In genomic region chr1:26552720-26553119, GRCh38 we compare ENCODE assay signal across 30 cellular contexts.
"Had no signal": no experiment of that assay in that cellular context is flagged by ENCODE, and none has a peak within 500 bp of the region (broad histone marks: within the 10 kb centered on the region; RNA-seq: fewer than 3 reads in every experiment).

No MANE protein-coding gene starts in this region.

- DNase-seq: activated CD4-positive, CD25-positive, alpha-beta regulatory T cell treated with anti-CD3 and anti-CD28 coated beads, Interleukin-2, amount 50 U/mL, for 72 hours; activated effector memory CD4-positive, alpha-beta T cell treated with anti-CD3 and anti-CD28 coated beads, Interleukin-2, amount 50 U/mL, for 16 hours; activated naive CD4-positive, alpha-beta T cell treated with anti-CD3 and anti-CD28 coated beads for 36 hours; activated naive CD8-positive, alpha-beta T cell treated with anti-CD3 and anti-CD28 coated beads, Interleukin-2, amount 10 ng/mL, durations not matched to agents 7 days and 5 days; activated T-cell treated with anti-CD3 and anti-CD28 coated beads for 4 hours; activated T-cell treated with anti-CD3 and anti-CD28 coated beads, Interleukin-2, amount 50 U/mL, for 72 hours; amniotic stem cell; central memory CD4-positive, alpha-beta T cell; effector CD4-positive, alpha-beta T cell; esophagus squamous epithelium; foreskin melanocyte; heart right ventricle; kidney glomerular epithelial cell; left lung; mesendoderm; ovary; right lobe of liver; stimulated activated CD4-positive, alpha-beta T cell treated with anti-CD3 and anti-CD28 coated beads, Interleukin-2, amount 100 ng/mL, for 48 hours; T-helper 17 cell; T1000; uterus; WERI-Rb-1 had no signal

- H3K4me3 ChIP-seq: esophagus squamous epithelium, heart right ventricle, left lung, lung, ovary, right lobe of liver, uterus had no signal

- H3K36me3 Mint-ChIP-seq: type B pancreatic cell had no signal

- H3K27me3 ChIP-seq: esophagus squamous epithelium, heart right ventricle, left lung, ovary, right lobe of liver, uterus had no signal

- H3K36me3 ChIP-seq: ovary, uterus had no signal

- ATAC-seq: activated T-cell treated with anti-CD3 and anti-CD28 coated beads, Interleukin-2, amount 50 U/mL, for 72 hours; heart right ventricle; left lung; right lobe of liver; T-helper 17 cell had no signal

- H3K27ac ChIP-seq: epithelial cell of prostate, esophagus squamous epithelium, heart right ventricle, ovary, right lobe of liver, uterus, WERI-Rb-1 had no signal

- H3K27me3 Mint-ChIP-seq: activated naive CD8-positive, alpha-beta T cell treated with anti-CD3 and anti-CD28 coated beads, Interleukin-2, amount 10 ng/mL, durations not matched to agents 7 days and 5 days; progenitor cell of endocrine pancreas; stimulated activated naive CD8-positive, alpha-beta T cell treated with anti-CD3 and anti-CD28 coated beads, Interleukin-15, Interleukin-2, amounts not matched to agents 100 ng/mL and 50 ng/mL, for 24 hours; T-helper 17 cell; type B pancreatic cell had no signal

- H3K9me3 ChIP-seq: esophagus squamous epithelium, heart right ventricle, left lung, ovary, right lobe of liver, uterus had no signal

- FAIRE-seq: astrocyte, endometrium had no signal

- H3K4me1 Mint-ChIP-seq: nephron had no signal

- H3K9me3 Mint-ChIP-seq: activated naive CD4-positive, alpha-beta T cell treated with anti-CD3 and anti-CD28 coated beads for 36 hours; activated naive CD8-positive, alpha-beta T cell treated with anti-CD3 and anti-CD28 coated beads, Interleukin-2, amount 10 ng/mL, durations not matched to agents 7 days and 5 days; activated T-cell treated with anti-CD3 and anti-CD28 coated beads, Interleukin-2, amount 50 U/mL, for 72 hours; nephron; stimulated activated naive CD8-positive, alpha-beta T cell treated with anti-CD3 and anti-CD28 coated beads, Interleukin-15, Interleukin-2, amounts not matched to agents 100 ng/mL and 50 ng/mL, for 24 hours; type B pancreatic cell had no signal

- H3K4me1 ChIP-seq: right lobe of liver, uterus had no signal

- H3K4me3 Mint-ChIP-seq: activated naive CD4-positive, alpha-beta T cell treated with anti-CD3 and anti-CD28 coated beads for 36 hours; activated naive CD8-positive, alpha-beta T cell treated with anti-CD3 and anti-CD28 coated beads, Interleukin-2, amount 10 ng/mL, durations not matched to agents 7 days and 5 days; activated T-cell treated with anti-CD3 and anti-CD28 coated beads, Interleukin-2, amount 50 U/mL, for 72 hours; nephron; stimulated activated naive CD8-positive, alpha-beta T cell treated with anti-CD3 and anti-CD28 coated beads, Interleukin-15, Interleukin-2, amounts not matched to agents 100 ng/mL and 50 ng/mL, for 24 hours; T-helper 17 cell; type B pancreatic cell had no signal

- H3K27ac Mint-ChIP-seq: activated naive CD4-positive, alpha-beta T cell treated with anti-CD3 and anti-CD28 coated beads for 36 hours; activated naive CD8-positive, alpha-beta T cell treated with anti-CD3 and anti-CD28 coated beads, Interleukin-2, amount 10 ng/mL, durations not matched to agents 7 days and 5 days; activated T-cell treated with anti-CD3 and anti-CD28 coated beads, Interleukin-2, amount 50 U/mL, for 72 hours; nephron; progenitor cell of endocrine pancreas; stimulated activated naive CD8-positive, alpha-beta T cell treated with anti-CD3 and anti-CD28 coated beads, Interleukin-15, Interleukin-2, amounts not matched to agents 100 ng/mL and 50 ng/mL, for 24 hours; T-helper 17 cell; type B pancreatic cell had no signal
